Comparison of ENCODE assay signal across 8 cellular contexts in genomic region chr19:21396893-21397572, GRCh38. TPM values are rescaled to one million over a fixed set of nuclear protein-coding genes. Genes with fewer than 3 reads are reported as not detected.
DNase-seq lines count a peak whose midpoint lies in the region; ATAC-seq and TF ChIP-seq lines count a peak whose summit lies in the region.

TSS of gene ZNF493 (plus strand) at chr19:21397133. CDS start at chr19:21397238, 105 bp downstream.

- peak; percentile 99 for ATAC-seq in GM21390 (IDR thresholded peaks at IDR 0.05; ENCODE audit: unreplicated experiment)
- ATAC-seq in mucosa of descending colon = peak; percentile 100

- DNase-seq in Calu3 (peak; percentile 85), HUDEP-2 (lab: John Stamatoyannopoulos, UW; ENCODE audit: unreplicated experiment in 76 of 76) (peak in 71 of 76 experiments; percentile 12 to 91 (median 66)), OCI-M1 (lab: John Stamatoyannopoulos, UW) (peak; percentile 99), activated T-cell treated with anti-CD3 and anti-CD28 coated beads for 48 hours (ENCODE audit: low read depth) (peak; percentile 84), epithelial cell of proximal tubule (ENCODE audit: low read depth) (peak; percentile 79), mucosa of descending colon (peak; percentile 93 to 99 (median 94))
- DNase-seq in stimulated activated CD8-positive, alpha-beta memory T cell treated with anti-CD3 and anti-CD28 coated beads, Interleukin-4, amount 100 ng/mL, for 1 hour (ENCODE audit: low read depth in 2 of 2, low spot score in 1 of 2) = peak; percentile 58 to 79

- H3K4me3 ChIP-seq in epithelial cell of proximal tubule (ENCODE audit: low read depth, low read length) (peak within 1 kb of the TSS; percentile 90), mucosa of descending colon (peak within 1 kb of the TSS; percentile 68)

- peaks cover 21% of the 10 kb centered on the region for H3K36me3 Mint-ChIP-seq in Calu3 (ENCODE audit: insufficient read depth, unreplicated experiment)

- H3K36me3 ChIP-seq in mucosa of descending colon (ENCODE audit: low read depth) = peaks cover 6% of the 10 kb centered on the region

- H3K9me3 Mint-ChIP-seq in Calu3 (ENCODE audit: low read depth, unreplicated experiment) = peaks cover 4% of the 10 kb centered on the region

- intact Hi-C loops in Calu3 (cut with micrococcal nuclease; ENCODE audit: unreplicated experiment) = no loop called here
- intact Hi-C loops in mucosa of descending colon (cut with DNase I, micrococcal nuclease) = no loop called here

- no TSS peak for BruUV-seq in Calu3 (replicated peaks; lab: Mats Ljungman, UMichigan)

- CTCF ChIA-PET in Calu3 (lab: Charles Lee) = interaction anchor here (0.7 kb wide), 1 partner anchor 68 kb away, joined by 3 read pairs; the partner anchor contains the start of gene ZNF708

- peak within 1 kb of the TSS; percentile 83 for H3K27ac Mint-ChIP-seq in Calu3 (ENCODE audit: unreplicated experiment)

- no peaks in the 10 kb centered on the region for H3K27me3 Mint-ChIP-seq in Calu3 (ENCODE audit: unreplicated experiment)

- H3K9me3 ChIP-seq in mucosa of descending colon = peaks cover 9% of the 10 kb centered on the region

- H3K4me1 Mint-ChIP-seq in Calu3 (ENCODE audit: low read depth, unreplicated experiment) = no peaks in the 10 kb centered on the region

- no peak for TF ChIP-seq CTCF in Calu3 (IDR thresholded peaks at IDR 0.05; ENCODE audit: unreplicated experiment)
- TF ChIP-seq CTCF in epithelial cell of proximal tubule (conservative IDR thresholded peaks at IDR 0.05; ENCODE audit: low read depth, low read length) = no peak
- no peak for TF ChIP-seq CTCF in mucosa of descending colon (IDR thresholded peaks at IDR 0.05)

- H3K4me1 ChIP-seq in mucosa of descending colon (ENCODE audit: low read depth) = peaks cover 8% of the 10 kb centered on the region

- H3K4me3 Mint-ChIP-seq in Calu3 (ENCODE audit: low read depth, unreplicated experiment) = peak within 1 kb of the TSS; percentile 93

RNA-seq across cellular contexts. Expression of gene ZNF493, which starts in this region (rescaled TPM):
- total RNA-seq in Calu3 (2022) = 8.9 and 9.4 TPM in 2 replicates
- 6.2 and 10.3 TPM in 2 replicates for total RNA-seq in epithelial cell of proximal tubule
- total RNA-seq in mucosa of descending colon = 10 to 100 TPM; 15.7 to 33.4 (median 31.7) TPM

Comparison
In these comparisons a context has a peak if more than half of its experiments do, and no peak if none do; other contexts are left out.
1. Peak in every context shown above with its lines: DNase-seq, ATAC-seq and H3K4me3 ChIP-seq.